In genomic region chr2:6495466-6495865, GRCh38 we compare ENCODE assay signal across 8 cellular contexts.
"Had no signal": no experiment of that assay in that cellular context is flagged by ENCODE, and none has a peak within 500 bp of the region (broad histone marks: within the 10 kb centered on the region; RNA-seq: fewer than 3 reads in every experiment).

No MANE protein-coding gene starts in this region.

- H2AFZ ChIP-seq: GM23248 had no signal

- H3K36me3 ChIP-seq: HAP-1 had no signal

- H3K9me3 ChIP-seq: HAP-1 had no signal

- H3K4me3 ChIP-seq: GM23248, HAP-1, K562 had no signal

- ATAC-seq: HCT116, K562 had no signal

- H3K9ac ChIP-seq: GM23248 had no signal

- H3K4me1 ChIP-seq: HAP-1 had no signal

- H3K4me3 Mint-ChIP-seq: HFFc6 had no signal

- H3K27ac ChIP-seq: GM23248 had no signal

- DNase-seq: GM23248, GOT3, H7, HFFc6, IMR-90 had no signal

- H3K27ac Mint-ChIP-seq: HFFc6 had no signal
